Comparison of ENCODE assay signal across 8 cellular contexts in the genomic region with DNA sequence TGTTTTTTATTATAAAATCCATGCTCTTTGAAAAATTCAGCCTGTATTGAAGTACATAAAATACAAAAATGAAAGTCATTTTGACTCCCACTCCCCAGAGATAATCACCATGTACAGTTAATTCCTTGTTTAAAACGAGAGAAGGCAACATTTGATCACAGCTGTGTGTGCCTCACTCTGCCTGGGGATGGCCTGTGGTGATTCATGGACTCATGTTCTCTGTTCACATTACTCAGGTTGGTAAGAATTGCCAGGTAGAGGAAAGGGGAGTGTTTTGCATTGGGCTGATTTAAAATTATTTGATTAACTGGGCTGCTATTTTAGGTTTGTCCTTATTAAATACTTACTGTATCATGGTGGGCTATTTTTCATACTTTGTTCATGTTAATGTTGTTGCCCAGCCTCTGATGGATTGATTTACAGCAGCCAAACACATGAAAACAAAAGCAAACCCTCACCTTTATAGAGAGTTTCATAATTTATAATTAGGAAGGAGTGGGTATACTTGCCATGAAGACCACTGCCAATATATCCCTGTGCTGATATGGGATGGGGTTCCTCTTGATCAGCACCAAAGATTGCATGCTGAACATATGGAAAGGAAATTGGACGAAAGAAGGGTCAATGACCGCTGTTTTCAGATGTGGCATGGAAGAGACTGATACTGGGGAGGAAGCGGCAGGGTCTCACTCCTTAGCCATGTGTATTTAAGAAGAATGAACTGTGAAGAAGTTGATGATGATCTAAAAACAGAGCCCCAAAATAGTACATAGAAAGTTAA. TPM values are rescaled to one million over a fixed set of nuclear protein-coding genes. Genes with fewer than 3 reads are reported as not detected.
DNase-seq lines count a peak whose midpoint lies in the region; ATAC-seq and TF ChIP-seq lines count a peak whose summit lies in the region.

No MANE protein-coding gene starts in this region.

- H3K4me3 Mint-ChIP-seq in central memory CD8-positive, alpha-beta T cell, result peak overlapping the region; percentile 91

- no peak overlapping the region for H2AFZ ChIP-seq in OCI-LY1 (ENCODE audit: low read length)

- intact Hi-C loops in psoas muscle (cut with DNase I), result loop anchor here (2.0 to 10.0 kb wide), 2 partner anchors 33 to 163 kb away; partner anchors contain the start of gene HSPA2 (in 1 of the 2)

- H3K9ac ChIP-seq in OCI-LY1 (ENCODE audit: low read length), result peak overlapping the region; percentile 95; the same call in 1 of the 2 replicates

- no peaks in the 10 kb centered on the region for H3K9me3 Mint-ChIP-seq in central memory CD8-positive, alpha-beta T cell

- H3K36me3 ChIP-seq in DOHH2 (ENCODE audit: control insufficient read depth, low read length), result peaks cover 50% of the 10 kb centered on the region
- H3K36me3 ChIP-seq in OCI-LY1 (ENCODE audit: insufficient read depth, low read length), result peaks cover 7% of the 10 kb centered on the region; the same call in 1 of the 2 replicates
- no peaks in the 10 kb centered on the region for H3K36me3 ChIP-seq in psoas muscle (ENCODE audit: insufficient read depth in 1 of 2, low read depth in 1 of 2)

- H3K9me2 ChIP-seq in DOHH2 (replicated peaks; ENCODE audit: control insufficient read depth, low read length) (no peaks in the 10 kb centered on the region), OCI-LY1 (ENCODE audit: low read depth, low read length) (no peaks in the 10 kb centered on the region)

- peaks cover 34% of the 10 kb centered on the region for H3K36me3 Mint-ChIP-seq in central memory CD8-positive, alpha-beta T cell (ENCODE audit: insufficient read depth)

- H3K27me3 ChIP-seq in DOHH2 (ENCODE audit: control insufficient read depth, low read length), result no peaks in the 10 kb centered on the region; the same call in 1 of the 2 replicates
- H3K27me3 ChIP-seq in OCI-LY1 (ENCODE audit: insufficient read depth, low read length), result no peaks in the 10 kb centered on the region
- no peaks in the 10 kb centered on the region for H3K27me3 ChIP-seq in psoas muscle (ENCODE audit: insufficient read depth in 3 of 3, low read length in 2 of 3)

- peak overlapping the region; percentile 90 for H3K4me2 ChIP-seq in DOHH2 (ENCODE audit: low read length)
- H3K4me2 ChIP-seq in OCI-LY1 (ENCODE audit: low read length), result peak overlapping the region; percentile 75

- H3K27me3 Mint-ChIP-seq in central memory CD8-positive, alpha-beta T cell, result no peaks in the 10 kb centered on the region

- H3K27ac ChIP-seq in DOHH2 (ENCODE audit: low read depth, low read length) (0 out of 2 replicates have a peak overlapping the region, but pooled peaks have one; percentile 95), OCI-LY1 (ENCODE audit: low read depth, low read length, poor library complexity, severe bottlenecking) (peak overlapping the region; percentile 96), psoas muscle (peak overlapping the region; percentile 99)

- 69 to 74% (median 71%) methylated on average over 4 of the region's 4 CpGs for WGBS in psoas muscle, 3 donors

- H3K4me3 ChIP-seq in DOHH2 (ENCODE audit: low read length), result peak overlapping the region; percentile 87
- peak overlapping the region; percentile 86 for H3K4me3 ChIP-seq in OCI-LY1 (ENCODE audit: low read depth, low read length, poor library complexity, severe bottlenecking)
- H3K4me3 ChIP-seq in psoas muscle, result peak overlapping the region; percentile 93

- DNase-seq in central memory CD8-positive, alpha-beta T cell (ENCODE audit: low spot score in 2 of 2), result no peak
- DNase-seq in psoas muscle (no peak), NCI-H748 (lab: John Stamatoyannopoulos, UW; ENCODE audit: unreplicated experiment) (no peak), occipital lobe (lab: John Stamatoyannopoulos, UW) (no peak), NCI-H345 (lab: John Stamatoyannopoulos, UW) (no peak)

- peaks cover 55% of the 10 kb centered on the region for H3K4me1 ChIP-seq in DOHH2 (ENCODE audit: control insufficient read depth, low read length)
- H3K4me1 ChIP-seq in OCI-LY1 (ENCODE audit: insufficient read depth, low read length, severe bottlenecking), result peaks cover 59% of the 10 kb centered on the region
- H3K4me1 ChIP-seq in psoas muscle, result peaks cover 57% of the 10 kb centered on the region

- peaks cover 78% of the 10 kb centered on the region for H3K4me1 Mint-ChIP-seq in central memory CD8-positive, alpha-beta T cell

- peak overlapping the region; percentile 60 for H3K27ac Mint-ChIP-seq in central memory CD8-positive, alpha-beta T cell (ENCODE audit: low read depth)

- H4K20me1 ChIP-seq in DOHH2 (ENCODE audit: control insufficient read depth, insufficient read depth, low read depth, low read length) (peaks cover 26% of the 10 kb centered on the region), OCI-LY1 (ENCODE audit: insufficient read depth, low read length) (no peaks in the 10 kb centered on the region)

- H3F3A ChIP-seq in DOHH2 (ENCODE audit: control insufficient read depth, insufficient read depth) (peaks cover 23% of the 10 kb centered on the region), OCI-LY1 (ENCODE audit: insufficient read depth, low read length) (peaks cover 9% of the 10 kb centered on the region; the same call in 1 of the 2 replicates)

- H3K79me2 ChIP-seq in DOHH2 (ENCODE audit: control insufficient read depth, low read length), result peaks cover 88% of the 10 kb centered on the region
- peaks cover 72% of the 10 kb centered on the region for H3K79me2 ChIP-seq in OCI-LY1 (ENCODE audit: insufficient read depth, low read length)

- ATAC-seq in central memory CD8-positive, alpha-beta T cell (replicated peaks; ENCODE audit: extremely low read depth, poor library complexity, severe bottlenecking), result no peak
- ATAC-seq in psoas muscle (no peak), GM21526 (IDR thresholded peaks at IDR 0.05; ENCODE audit: low FRiP score, unreplicated experiment) (no peak)

- no peak for TF ChIP-seq CTCF in DOHH2 (IDR thresholded peaks at IDR 0.05; ENCODE audit: low read depth, low read length, poor library complexity, severe bottlenecking)
- TF ChIP-seq CTCF in OCI-LY1 (IDR thresholded peaks at IDR 0.05; ENCODE audit: low read length), result no peak
- no peak for TF ChIP-seq CTCF in psoas muscle (IDR thresholded peaks at IDR 0.05)

- H3K9me3 ChIP-seq in DOHH2 (ENCODE audit: control insufficient read depth, insufficient read depth, low read length) (no peaks in the 10 kb centered on the region), OCI-LY1 (ENCODE audit: low read length) (no peaks in the 10 kb centered on the region), psoas muscle (no peaks in the 10 kb centered on the region)

RNA-seq across cellular contexts. Expression of gene ZBTB1, which starts 3.0 kb away (rescaled TPM):
- total RNA-seq in psoas muscle (10 to 100 TPM; 18.6 to 26.3 (median 22.7) TPM), occipital lobe (47.6 TPM)
- polyA plus RNA-seq in psoas muscle, result 10 to 100 TPM; 11.0 to 39.2 (median 13.8) TPM

RNA-seq across cellular contexts. Expression of gene ZBTB25, which starts 3.9 kb away (rescaled TPM):
- total RNA-seq in psoas muscle (10 to 100 TPM; 10.2 to 12.7 (median 11.8) TPM), occipital lobe (17.2 TPM)
- 10 to 100 TPM in 1 of 3 donors, 1 to 10 TPM in 2; 2.7 to 11.2 (median 3.2) TPM for polyA plus RNA-seq in psoas muscle

RNA-seq across cellular contexts. Expression of gene HSPA2, which starts 33.0 kb away (rescaled TPM):
- 10 to 100 TPM; 25.0 to 65.6 (median 54.1) TPM for total RNA-seq in psoas muscle
- 100 to 1,000 TPM in 1 of 3 donors, 10 to 100 TPM in 1, 1 to 10 TPM in 1; 4.1 to 180 (median 33.8) TPM for polyA plus RNA-seq in psoas muscle
- total RNA-seq in occipital lobe, result 7.6 TPM

RNA-seq across cellular contexts. Expression of gene PPP1R36, which starts 42.2 kb away (rescaled TPM):
- total RNA-seq in psoas muscle (under 1 TPM in 3 of 4 donors, not detected in 1; 0.30 to 0.71 (median 0.46) TPM), occipital lobe (1.4 TPM)
- polyA plus RNA-seq in psoas muscle, result under 1 TPM in 2 of 3 donors, not detected in 1; 0.16 to 0.86 TPM

RNA-seq across cellular contexts. Expression of gene AKAP5, which starts 42.3 kb away (rescaled TPM):
- total RNA-seq in psoas muscle (under 1 TPM; 0.06 to 0.18 (median 0.14) TPM), occipital lobe (31.7 TPM)
- polyA plus RNA-seq in psoas muscle, result under 1 TPM; 0.01 to 0.08 (median 0.04) TPM
